Comparison of ENCODE assay signal across 10 cellular contexts in the genomic region with DNA sequence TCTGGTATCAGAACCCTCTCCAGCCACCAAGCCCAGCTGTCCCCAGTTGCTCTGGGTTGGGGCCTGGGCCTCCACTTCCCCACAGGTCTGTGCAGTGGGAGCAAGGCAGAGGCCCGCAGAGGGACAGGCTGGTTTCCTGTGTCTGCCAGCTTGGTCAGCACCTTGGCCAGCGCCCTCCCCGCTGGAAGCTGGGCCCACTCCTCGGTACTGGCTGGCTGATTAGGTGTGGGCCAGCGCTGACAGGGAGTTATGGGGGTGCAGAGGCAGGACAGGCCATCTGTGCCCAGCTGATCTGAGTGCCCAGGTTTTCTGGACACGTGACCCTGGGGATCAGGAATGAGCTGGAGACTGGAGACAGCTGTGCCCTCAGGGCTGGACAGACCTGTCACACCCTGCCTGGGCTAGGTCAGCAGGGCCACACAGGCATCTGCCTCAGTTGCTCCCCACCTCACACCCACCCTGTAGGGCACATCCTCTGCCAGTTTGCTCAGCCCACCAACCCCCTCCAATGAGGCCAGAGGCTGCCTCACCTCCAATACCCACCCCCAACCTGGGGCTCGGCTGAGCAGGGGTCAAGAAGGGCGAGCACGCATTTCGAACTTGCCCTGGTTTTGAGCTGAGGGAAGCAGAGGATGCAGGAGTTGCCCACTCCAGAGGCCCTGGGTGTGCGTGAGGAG.
DNase-seq lines count a peak whose midpoint lies in the region; ATAC-seq and FAIRE-seq lines count a peak whose summit lies in the region.
"Had no signal": no experiment of that assay in that cellular context is flagged by ENCODE, and none has a peak within 500 bp of the region (broad histone marks: within the 10 kb centered on the region; RNA-seq: fewer than 3 reads in every experiment).

No MANE protein-coding gene starts in this region.

- no peaks in the 10 kb centered on the region for H3K9me3 Mint-ChIP-seq in activated naive CD8-positive, alpha-beta T cell treated with anti-CD3 and anti-CD28 coated beads, Interleukin-2, amount 10 ng/mL, durations not matched to agents 7 days and 5 days
- H3K9me3 Mint-ChIP-seq in activated naive CD8-positive, alpha-beta T cell treated with anti-CD3 and anti-CD28 coated beads for 36 hours: no peaks in the 10 kb centered on the region
- H3K9me3 Mint-ChIP-seq in activated CD8-positive, alpha-beta T cell treated with anti-CD3 and anti-CD28 coated beads, Interleukin-2, amount 10 ng/mL, durations not matched to agents 7 days and 5 days (ENCODE audit: insufficient read depth): no peaks in the 10 kb centered on the region

- no peak overlapping the region for H3K4me3 ChIP-seq in small intestine (ENCODE audit: low read depth in 1 of 2, low read length in 2 of 2)

- no peaks in the 10 kb centered on the region for H3K9me3 ChIP-seq in small intestine (ENCODE audit: control insufficient read depth, low read depth)

- H3K4me3 Mint-ChIP-seq in activated naive CD8-positive, alpha-beta T cell treated with anti-CD3 and anti-CD28 coated beads, Interleukin-2, amount 10 ng/mL, durations not matched to agents 7 days and 5 days: no peak overlapping the region
- H3K4me3 Mint-ChIP-seq in activated naive CD8-positive, alpha-beta T cell treated with anti-CD3 and anti-CD28 coated beads for 36 hours: no peak overlapping the region
- H3K4me3 Mint-ChIP-seq in activated CD8-positive, alpha-beta T cell treated with anti-CD3 and anti-CD28 coated beads, Interleukin-2, amount 10 ng/mL, durations not matched to agents 7 days and 5 days: no peak overlapping the region
- H3K4me3 Mint-ChIP-seq: B cell had no signal

- H3K27ac ChIP-seq in small intestine (ENCODE audit: low read depth in 1 of 2, low read length in 1 of 2): no peak overlapping the region

- POLR2A ChIA-PET in activated naive CD8-positive, alpha-beta T cell treated with anti-CD3 and anti-CD28 coated beads, Interleukin-2, amount 10 ng/mL, durations not matched to agents 7 days and 5 days (lab: Charles Lee): no interaction called here
- POLR2A ChIA-PET in activated CD8-positive, alpha-beta T cell treated with anti-CD3 and anti-CD28 coated beads, Interleukin-2, amount 10 ng/mL, durations not matched to agents 7 days and 5 days (lab: Charles Lee): no interaction called here

- FAIRE-seq in urothelium cell line (lab: Jason Lieb, UNC) (peak; percentile 78), small intestine (lab: Jason Lieb, UNC) (no peak)

- H3K36me3 Mint-ChIP-seq in activated naive CD8-positive, alpha-beta T cell treated with anti-CD3 and anti-CD28 coated beads, Interleukin-2, amount 10 ng/mL, durations not matched to agents 7 days and 5 days: no peaks in the 10 kb centered on the region
- no peaks in the 10 kb centered on the region for H3K36me3 Mint-ChIP-seq in activated naive CD8-positive, alpha-beta T cell treated with anti-CD3 and anti-CD28 coated beads for 36 hours
- H3K36me3 Mint-ChIP-seq in activated CD8-positive, alpha-beta T cell treated with anti-CD3 and anti-CD28 coated beads, Interleukin-2, amount 10 ng/mL, durations not matched to agents 7 days and 5 days (ENCODE audit: low read depth): no peaks in the 10 kb centered on the region

- peak; percentile 59 for DNase-seq in activated naive CD8-positive, alpha-beta T cell treated with anti-CD3 and anti-CD28 coated beads, Interleukin-2, amount 10 ng/mL, durations not matched to agents 7 days and 5 days
- DNase-seq in activated naive CD8-positive, alpha-beta T cell treated with anti-CD3 and anti-CD28 coated beads for 36 hours: no peak
- DNase-seq in activated CD8-positive, alpha-beta T cell treated with anti-CD3 and anti-CD28 coated beads, Interleukin-2, amount 10 ng/mL, durations not matched to agents 7 days and 5 days: peak; percentile 35
- peak; percentile 26 for DNase-seq in kidney tubule cell (ENCODE audit: low spot score)
- DNase-seq in urothelium cell line (ENCODE audit: low spot score): no peak
- no peak for DNase-seq in dedifferentiated amniotic fluid mesenchymal stem cell (ENCODE audit: extremely low spot score)
- DNase-seq in small intestine: no peak
- DNase-seq: MV-4-11 had no signal

- no peak overlapping the region for H3K27ac Mint-ChIP-seq in activated naive CD8-positive, alpha-beta T cell treated with anti-CD3 and anti-CD28 coated beads, Interleukin-2, amount 10 ng/mL, durations not matched to agents 7 days and 5 days
- no peak overlapping the region for H3K27ac Mint-ChIP-seq in activated naive CD8-positive, alpha-beta T cell treated with anti-CD3 and anti-CD28 coated beads for 36 hours
- no peak overlapping the region for H3K27ac Mint-ChIP-seq in activated CD8-positive, alpha-beta T cell treated with anti-CD3 and anti-CD28 coated beads, Interleukin-2, amount 10 ng/mL, durations not matched to agents 7 days and 5 days
- H3K27ac Mint-ChIP-seq: B cell had no signal

- no peak for ATAC-seq in activated naive CD8-positive, alpha-beta T cell treated with anti-CD3 and anti-CD28 coated beads, Interleukin-2, amount 10 ng/mL, durations not matched to agents 7 days and 5 days (ENCODE audit: low read depth)
- no peak for ATAC-seq in activated CD8-positive, alpha-beta T cell treated with anti-CD3 and anti-CD28 coated beads, Interleukin-2, amount 10 ng/mL, durations not matched to agents 7 days and 5 days
- no peak for ATAC-seq in HG02973 (IDR thresholded peaks at IDR 0.05; ENCODE audit: unreplicated experiment)

- H3K4me1 Mint-ChIP-seq in activated naive CD8-positive, alpha-beta T cell treated with anti-CD3 and anti-CD28 coated beads, Interleukin-2, amount 10 ng/mL, durations not matched to agents 7 days and 5 days: no peaks in the 10 kb centered on the region
- H3K4me1 Mint-ChIP-seq in activated naive CD8-positive, alpha-beta T cell treated with anti-CD3 and anti-CD28 coated beads for 36 hours: no peaks in the 10 kb centered on the region
- no peaks in the 10 kb centered on the region for H3K4me1 Mint-ChIP-seq in activated CD8-positive, alpha-beta T cell treated with anti-CD3 and anti-CD28 coated beads, Interleukin-2, amount 10 ng/mL, durations not matched to agents 7 days and 5 days (ENCODE audit: low read depth)

- WGBS in small intestine, 3 donors: 55 to 68% (median 57%) methylated on average over 11 of the region's 11 CpGs

- H3K36me3 ChIP-seq in small intestine (ENCODE audit: control insufficient read depth in 2 of 2, insufficient read depth in 2 of 2, low read length in 2 of 2): no peaks in the 10 kb centered on the region

- no peaks in the 10 kb centered on the region for H3K27me3 ChIP-seq in small intestine (ENCODE audit: control insufficient read depth in 2 of 2, insufficient read depth in 2 of 2, low read length in 2 of 2)

- CTCF ChIA-PET in activated CD8-positive, alpha-beta T cell treated with anti-CD3 and anti-CD28 coated beads, Interleukin-2, amount 10 ng/mL, durations not matched to agents 7 days and 5 days (lab: Charles Lee): no interaction called here

- peaks cover 7% of the 10 kb centered on the region for H3K27me3 Mint-ChIP-seq in activated naive CD8-positive, alpha-beta T cell treated with anti-CD3 and anti-CD28 coated beads, Interleukin-2, amount 10 ng/mL, durations not matched to agents 7 days and 5 days
- H3K27me3 Mint-ChIP-seq in activated naive CD8-positive, alpha-beta T cell treated with anti-CD3 and anti-CD28 coated beads for 36 hours: peaks cover 3% of the 10 kb centered on the region
- H3K27me3 Mint-ChIP-seq in activated CD8-positive, alpha-beta T cell treated with anti-CD3 and anti-CD28 coated beads, Interleukin-2, amount 10 ng/mL, durations not matched to agents 7 days and 5 days (ENCODE audit: low read depth): no peaks in the 10 kb centered on the region

- H3K4me1 ChIP-seq in small intestine (ENCODE audit: control insufficient read depth in 2 of 2, insufficient read depth in 1 of 2, low read depth in 1 of 2, low read length in 1 of 2): no peaks in the 10 kb centered on the region

Comparison
In these comparisons a context has a peak if more than half of its experiments do, and no peak if none do; other contexts are left out.
1. DNase-seq: peak in activated naive CD8-positive, alpha-beta T cell treated with anti-CD3 and anti-CD28 coated beads, Interleukin-2, amount 10 ng/mL, durations not matched to agents 7 days and 5 days (single experiment), activated CD8-positive, alpha-beta T cell treated with anti-CD3 and anti-CD28 coated beads, Interleukin-2, amount 10 ng/mL, durations not matched to agents 7 days and 5 days (single experiment) and kidney tubule cell (single experiment); none in activated naive CD8-positive, alpha-beta T cell treated with anti-CD3 and anti-CD28 coated beads for 36 hours (single experiment), urothelium cell line (single experiment), dedifferentiated amniotic fluid mesenchymal stem cell (single experiment) and small intestine (single experiment).